ENCODE assay signal across 8 cellular contexts in genomic region chr2:231613655-231614558, GRCh38. TPM values are rescaled to one million over a fixed set of nuclear protein-coding genes. Genes with fewer than 3 reads are reported as not detected.
A peak's percentile ranks its signal among the peaks of the same experiment; 100 is the strongest.
DNase-seq lines count a peak whose midpoint lies in the region; ATAC-seq and TF ChIP-seq lines count a peak whose summit lies in the region.

No MANE protein-coding gene starts in this region.

- H3K4me3 Mint-ChIP-seq in activated CD8-positive, alpha-beta memory T cell treated with anti-CD3 and anti-CD28 coated beads, Interleukin-2, amount 10 ng/mL, durations not matched to agents 7 days and 5 days, result peak overlapping the region; percentile 77
- H3K4me3 Mint-ChIP-seq in endodermal cell, result peak overlapping the region; percentile 63
- peak overlapping the region; percentile 71 for H3K4me3 Mint-ChIP-seq in mesothelial cell of epicardium

- H3K9ac ChIP-seq in endodermal cell (ENCODE audit: extremely low read depth, low read length, poor library complexity, severe bottlenecking), result peak overlapping the region; percentile 71

- no peaks in the 10 kb centered on the region for H3K27me3 Mint-ChIP-seq in activated CD8-positive, alpha-beta memory T cell treated with anti-CD3 and anti-CD28 coated beads, Interleukin-2, amount 10 ng/mL, durations not matched to agents 7 days and 5 days
- H3K27me3 Mint-ChIP-seq in endodermal cell (ENCODE audit: insufficient read depth) (no peaks in the 10 kb centered on the region), mesothelial cell of epicardium (ENCODE audit: low read depth) (no peaks in the 10 kb centered on the region)

- POLR2A ChIA-PET in BJ (lab: Charles Lee), result interaction anchor here (1.6 kb wide), 1 partner anchor 59 kb away, joined by 4 read pairs; no protein-coding TSS in a partner anchor

- H3K9me3 ChIP-seq in endodermal cell (ENCODE audit: control insufficient read depth, low read length), result no peaks in the 10 kb centered on the region

- peak overlapping the region; percentile 35 for H3K4me3 ChIP-seq in BJ (ENCODE audit: low read depth, low read length)
- peak overlapping the region; percentile 70 for H3K4me3 ChIP-seq in endodermal cell (ENCODE audit: low read length)

- TF ChIP-seq CTCF in BJ (IDR thresholded peaks at IDR 0.05; ENCODE audit: insufficient read depth, low read depth, low read length) (peak; percentile 24; the same call in 1 of the 2 replicates), endodermal cell (conservative IDR thresholded peaks at IDR 0.05) (peak; percentile 60), mesothelial cell of epicardium (IDR thresholded peaks at IDR 0.05; ENCODE audit: unreplicated experiment) (peak; percentile 19)

- peak overlapping the region; percentile 96 for H3K27ac Mint-ChIP-seq in activated CD8-positive, alpha-beta memory T cell treated with anti-CD3 and anti-CD28 coated beads, Interleukin-2, amount 10 ng/mL, durations not matched to agents 7 days and 5 days
- H3K27ac Mint-ChIP-seq in endodermal cell, result peak overlapping the region; percentile 97
- peak overlapping the region; percentile 99 for H3K27ac Mint-ChIP-seq in mesothelial cell of epicardium

- no peaks in the 10 kb centered on the region for H3K36me3 Mint-ChIP-seq in activated CD8-positive, alpha-beta memory T cell treated with anti-CD3 and anti-CD28 coated beads, Interleukin-2, amount 10 ng/mL, durations not matched to agents 7 days and 5 days
- H3K36me3 Mint-ChIP-seq in endodermal cell (ENCODE audit: low read depth) (no peaks in the 10 kb centered on the region), mesothelial cell of epicardium (no peaks in the 10 kb centered on the region)

- peak; percentile 34 for DNase-seq in BJ (ENCODE audit: low read depth)
- DNase-seq in NCI-H748 treated with DMSO at 0.1 percent for 48 hours (lab: John Stamatoyannopoulos, UW), result peak; percentile 52
- DNase-seq in activated CD8-positive, alpha-beta memory T cell treated with anti-CD3 and anti-CD28 coated beads, Interleukin-2, amount 10 ng/mL, durations not matched to agents 7 days and 5 days, result peak; percentile 90
- DNase-seq in endodermal cell, result peak; percentile 96
- DNase-seq in mesothelial cell of epicardium (ENCODE audit: low spot score in 2 of 2, unreplicated experiment in 2 of 2), result peak; percentile 65 to 86
- peak; percentile 62 for DNase-seq in stimulated activated CD8-positive, alpha-beta memory T cell treated with anti-CD3 and anti-CD28 coated beads, Interleukin-15, amount 100 ng/mL, for 24 hours (ENCODE audit: low read depth)

- H3K27me3 ChIP-seq in BJ (ENCODE audit: control insufficient read depth, insufficient read depth, low read length) (no peaks in the 10 kb centered on the region), endodermal cell (ENCODE audit: control insufficient read depth, insufficient read depth, low read length, poor library complexity, severe bottlenecking) (no peaks in the 10 kb centered on the region)

- H3K9me3 Mint-ChIP-seq in activated CD8-positive, alpha-beta memory T cell treated with anti-CD3 and anti-CD28 coated beads, Interleukin-2, amount 10 ng/mL, durations not matched to agents 7 days and 5 days (ENCODE audit: low read depth), result no peaks in the 10 kb centered on the region
- no peaks in the 10 kb centered on the region for H3K9me3 Mint-ChIP-seq in endodermal cell
- H3K9me3 Mint-ChIP-seq in mesothelial cell of epicardium, result no peaks in the 10 kb centered on the region

- H3K4me1 Mint-ChIP-seq in activated CD8-positive, alpha-beta memory T cell treated with anti-CD3 and anti-CD28 coated beads, Interleukin-2, amount 10 ng/mL, durations not matched to agents 7 days and 5 days, result peaks cover 35% of the 10 kb centered on the region
- H3K4me1 Mint-ChIP-seq in endodermal cell, result peaks cover 31% of the 10 kb centered on the region
- H3K4me1 Mint-ChIP-seq in mesothelial cell of epicardium, result peaks cover 47% of the 10 kb centered on the region

- no peaks in the 10 kb centered on the region for H3K36me3 ChIP-seq in BJ (ENCODE audit: control insufficient read depth, insufficient read depth, low read length)
- no peaks in the 10 kb centered on the region for H3K36me3 ChIP-seq in endodermal cell (ENCODE audit: control insufficient read depth, insufficient read depth, low read length)

- H3K27ac ChIP-seq in endodermal cell (ENCODE audit: low read depth, low read length), result peak overlapping the region; percentile 98

- ATAC-seq in GM19023 (IDR thresholded peaks at IDR 0.05; ENCODE audit: unreplicated experiment) (peak; percentile 70), HG03139 (IDR thresholded peaks at IDR 0.05; ENCODE audit: unreplicated experiment) (peak; percentile 75)
- ATAC-seq in activated CD8-positive, alpha-beta memory T cell treated with anti-CD3 and anti-CD28 coated beads, Interleukin-2, amount 10 ng/mL, durations not matched to agents 7 days and 5 days, result peak; percentile 67

- 2 to 3% methylated on average over 16 to 86 of the region's 86 CpGs for WGBS in endodermal cell (ENCODE audit: insufficient coverage in 1 of 2, insufficient read length in 1 of 2), 2 experiments

- H3K4me1 ChIP-seq in endodermal cell (ENCODE audit: control insufficient read depth, insufficient read depth, low read length), result peaks cover 16% of the 10 kb centered on the region

- CTCF ChIA-PET in BJ (lab: Yijun Ruan, JAX), result interaction anchor here (0.8 to 15.9 kb wide), 17 partner anchors 8 to 116 kb away, joined by 3 to 409 read pairs (median 5); partner anchors contain the start of gene PTMA
- CTCF ChIA-PET in activated CD8-positive, alpha-beta memory T cell treated with anti-CD3 and anti-CD28 coated beads, Interleukin-2, amount 10 ng/mL, durations not matched to agents 7 days and 5 days (lab: Charles Lee), result interaction anchor here (1.0 to 9.3 kb wide), 22 partner anchors 10 to 172 kb away, joined by 3 to 261 read pairs (median 6); partner anchors contain the start of genes COPS7B, NCL and PTMA

RNA-seq across cellular contexts. Expression of gene TEX44, which starts 21.2 kb away (rescaled TPM):
- not detected in 2 replicates for polyA plus RNA-seq in BJ (2011; rRNA removed)
- not detected in 2 replicates for polyA minus RNA-seq in BJ (2011; rRNA and poly(A)+ RNA removed)
- total RNA-seq in activated CD8-positive, alpha-beta memory T cell treated with anti-CD3 and anti-CD28 coated beads, Interleukin-2, amount 10 ng/mL, durations not matched to agents 7 days and 5 days, result not detected
- not detected for total RNA-seq in endodermal cell
- not detected for polyA plus RNA-seq in endodermal cell (2013, experiment 1 of 2)
- polyA plus RNA-seq in endodermal cell (2013, experiment 2 of 2), result not detected
- not detected in 3 replicates for total RNA-seq in mesothelial cell of epicardium

Comparison
In these comparisons a context has a peak if more than half of its experiments do, and no peak if none do; other contexts are left out.
1. Peak in every context shown above with its lines: DNase-seq, ATAC-seq, H3K4me3 ChIP-seq and H3K27ac ChIP-seq.
2. DNase-seq: peak in every context shown above with its lines; median percentile 96 in endodermal cell; 90 in activated CD8-positive, alpha-beta memory T cell treated with anti-CD3 and anti-CD28 coated beads, Interleukin-2, amount 10 ng/mL, durations not matched to agents 7 days and 5 days; 76 in mesothelial cell of epicardium; 62 in stimulated activated CD8-positive, alpha-beta memory T cell treated with anti-CD3 and anti-CD28 coated beads, Interleukin-15, amount 100 ng/mL, for 24 hours; 52 in NCI-H748 treated with DMSO at 0.1 percent for 48 hours; 34 in BJ.